10 cellular contexts compared by ENCODE assay signal in the genomic region with DNA sequence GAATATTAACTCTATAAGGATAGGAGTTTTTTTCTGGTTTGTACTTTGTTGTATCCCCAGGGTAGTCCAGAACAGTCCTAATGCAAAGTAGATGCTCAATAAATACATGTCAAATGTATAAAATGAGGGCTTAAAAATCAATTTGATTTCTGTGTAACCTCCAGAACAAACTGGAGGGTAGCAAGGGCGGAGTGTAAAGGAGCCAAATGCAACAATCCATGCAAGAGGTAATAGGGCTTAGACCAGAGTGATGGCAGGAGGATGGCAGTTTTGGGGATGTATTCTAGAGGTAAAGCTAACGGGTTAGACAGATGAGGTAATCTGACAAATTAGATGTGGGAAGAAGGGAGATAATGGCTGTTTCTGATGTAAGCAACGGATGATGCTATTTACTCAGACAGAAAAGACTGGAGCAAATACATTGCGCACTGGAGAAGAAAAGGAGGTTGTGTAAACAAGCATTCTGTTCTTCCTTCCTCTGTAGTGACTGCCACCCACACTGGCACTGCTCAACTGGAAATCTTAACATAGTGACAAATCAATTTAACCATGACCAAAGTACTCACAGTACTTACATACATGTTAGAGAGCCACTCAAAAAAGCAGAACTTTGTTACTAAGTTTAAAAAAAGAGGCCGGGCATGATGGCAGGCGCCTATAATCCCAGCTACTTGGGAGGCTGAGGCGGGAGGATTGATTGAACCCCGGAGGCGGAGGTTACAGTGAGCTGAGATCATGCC. TPM values are rescaled to one million over a fixed set of nuclear protein-coding genes. Genes with fewer than 3 reads are reported as not detected.
A peak's percentile ranks its signal among the peaks of the same experiment; 100 is the strongest.
DNase-seq lines count a peak whose midpoint lies in the region; ATAC-seq, FAIRE-seq and TF ChIP-seq lines count a peak whose summit lies in the region.
"Had no signal": no experiment of that assay in that cellular context is flagged by ENCODE, and none has a peak within 500 bp of the region (broad histone marks: within the 10 kb centered on the region; RNA-seq: fewer than 3 reads in every experiment).

No MANE protein-coding gene starts in this region.

- H3K27ac ChIP-seq in K562 (ENCODE audit: extremely low read depth, low read depth, low read length) = no peak overlapping the region

- no peaks in the 10 kb centered on the region for H3K9me3 Mint-ChIP-seq in osteocyte (ENCODE audit: unreplicated experiment)

- no peak for TF ChIP-seq POLR2A in K562 (conservative IDR thresholded peaks at IDR 0.05)

- ATAC-seq in K562 = no peak
- ATAC-seq in activated CD4-positive, CD25-positive, alpha-beta regulatory T cell treated with anti-CD3 and anti-CD28 coated beads, Interleukin-2, amount 50 U/mL, for 24 hours = no peak
- ATAC-seq: right cardiac atrium had no signal

- H4K20me1 ChIP-seq in Loucy (ENCODE audit: insufficient read depth, low read length, poor library complexity, severe bottlenecking) = peaks cover 5% of the 10 kb centered on the region
- no peaks in the 10 kb centered on the region for H4K20me1 ChIP-seq in K562 (replicated peaks; ENCODE audit: control insufficient read depth, insufficient read depth, low read length)

- H3K4me3 ChIP-seq in GM12864 (ENCODE audit: low read depth, low read length) (peak overlapping the region; percentile 81), Loucy (ENCODE audit: low read length, poor library complexity, severe bottlenecking) (peak overlapping the region; percentile 84), K562 (no peak overlapping the region)

- no peaks in the 10 kb centered on the region for H3F3A ChIP-seq in Loucy (ENCODE audit: low read depth)

- no peak for TF ChIP-seq EP300 in K562 (IDR thresholded peaks at IDR 0.05; ENCODE audit: low read length)

- H3K36me3 Mint-ChIP-seq in osteocyte (ENCODE audit: unreplicated experiment) = peaks cover 19% of the 10 kb centered on the region

- POLR2A ChIA-PET in K562 (lab: Yijun Ruan, JAX) = interaction anchor here (0.6 to 2.8 kb wide), 5 partner anchors 8 to 137 kb away, joined by 3 to 14 read pairs (median 4); no protein-coding TSS in a partner anchor

- H3K27me3 ChIP-seq in Loucy (ENCODE audit: insufficient read depth, low read length, poor library complexity, severe bottlenecking) (no peaks in the 10 kb centered on the region), K562 (ENCODE audit: control insufficient read depth in 2 of 2, insufficient read depth in 2 of 2, low read length in 2 of 2) (no peaks in the 10 kb centered on the region)
- H3K27me3 ChIP-seq: cardiac muscle cell had no signal

- peaks cover 23% of the 10 kb centered on the region for H3K4me1 Mint-ChIP-seq in osteocyte (ENCODE audit: unreplicated experiment)

- H3K9me3 ChIP-seq in Loucy (ENCODE audit: insufficient read depth, low read depth, low read length) (no peaks in the 10 kb centered on the region), K562 (replicated peaks; ENCODE audit: control insufficient read depth, insufficient read depth, low read depth, low read length) (no peaks in the 10 kb centered on the region)

- in situ Hi-C loops in K562 (cut with MboI) = no loop called here

- H3K4me1 ChIP-seq in Loucy (ENCODE audit: insufficient read depth, low read length, poor library complexity, severe bottlenecking) = peaks cover 60% of the 10 kb centered on the region
- peaks cover 18 to 23% of the 10 kb centered on the region in 2 experiments; a peak in 4 of 5 replicates for H3K4me1 ChIP-seq in K562 (replicated peaks in 1 of 2; ENCODE audit: control insufficient read depth in 2 of 2, insufficient read depth in 2 of 2, low read length in 2 of 2)

- peak overlapping the region; percentile 83 for H3K9ac ChIP-seq in Loucy (ENCODE audit: low read depth, low read length, poor library complexity, severe bottlenecking)
- H3K9ac ChIP-seq in K562 (ENCODE audit: insufficient read depth in 1 of 2, low read depth in 2 of 2, low read length in 2 of 2) = no peak overlapping the region

- intact Hi-C loops in K562 (cut with micrococcal nuclease) = loop anchor here (5.0 kb wide), 1 partner anchor 195 kb away; a partner anchor contains a TSS

- no peak overlapping the region for H2AFZ ChIP-seq in Loucy (ENCODE audit: low read length)
- H2AFZ ChIP-seq in K562 (ENCODE audit: low read depth, low read length) = no peak overlapping the region

- TF ChIP-seq CTCF in GM12864 (IDR thresholded peaks at IDR 0.05; ENCODE audit: low read depth, low read length, missing control alignments) = no peak
- TF ChIP-seq CTCF in Loucy (conservative IDR thresholded peaks at IDR 0.05; ENCODE audit: low read length) = no peak
- TF ChIP-seq CTCF in K562 (IDR thresholded peaks at IDR 0.05 in 2 of 3, conservative IDR thresholded peaks at IDR 0.05 in 1 of 3; ENCODE audit: insufficient read depth in 2 of 3, low read depth in 1 of 3, low read length in 3 of 3) = no peak
- TF ChIP-seq CTCF in osteocyte (IDR thresholded peaks at IDR 0.05) = no peak

- H3K9me2 ChIP-seq in Loucy (replicated peaks; ENCODE audit: low read depth, low read length) = no peaks in the 10 kb centered on the region

- H3K36me3 ChIP-seq in Loucy (ENCODE audit: insufficient read depth, low read length) (0 out of 2 replicates have a peak, but pooled peaks cover 2% of the 10 kb centered on the region), K562 (ENCODE audit: control insufficient read depth, insufficient read depth, low read length) (peaks cover 30% of the 10 kb centered on the region; the same call in 2 of the 3 replicates)

- H3K79me2 ChIP-seq in Loucy (ENCODE audit: insufficient read depth, low read length) (peaks cover 25% of the 10 kb centered on the region), K562 (ENCODE audit: control insufficient read depth, insufficient read depth, low read length) (peaks cover 19% of the 10 kb centered on the region)

- FAIRE-seq in K562 (lab: Jason Lieb, UNC) = no peak

- H3K4me3 Mint-ChIP-seq in osteocyte (ENCODE audit: unreplicated experiment) = peak overlapping the region; percentile 82

- TF ChIP-seq RAD21 in K562 (CRISPR knock-in tag; conservative IDR thresholded peaks at IDR 0.05 in 1 of 2, IDR thresholded peaks at IDR 0.05 in 1 of 2) = no peak

- CTCF ChIA-PET in K562 (lab: Yijun Ruan, JAX; ENCODE audit: low intra/inter-chr PET ratio) = no interaction called here

- no peak overlapping the region for H3K27ac Mint-ChIP-seq in osteocyte (ENCODE audit: unreplicated experiment)

- H3K4me2 ChIP-seq in Loucy (ENCODE audit: low read depth, low read length, poor library complexity, severe bottlenecking) (peak overlapping the region; percentile 94), K562 (ENCODE audit: insufficient read depth, low read length) (peak overlapping the region; percentile 2; the same call in 1 of the 2 replicates)

- H3K9me1 ChIP-seq in K562 (ENCODE audit: control insufficient read depth, insufficient read depth, low read length) = no peaks in the 10 kb centered on the region

- 85% methylated on average over 9 of the region's 9 CpGs for WGBS in K562 (ENCODE audit: insufficient coverage, low coverage, missing lambda C conversion rate)

- H3K27me3 Mint-ChIP-seq in osteocyte (ENCODE audit: unreplicated experiment) = no peaks in the 10 kb centered on the region

- no TSS peak for BruUV-seq in K562 (replicated peaks; lab: Mats Ljungman, UMichigan)

- DNase-seq in GM12864 (ENCODE audit: low read depth) (no peak), K562 (ENCODE audit: extremely low read depth in 1 of 4, low spot score in 3 of 4) (no peak), osteocyte (ENCODE audit: extremely low spot score, unreplicated experiment) (no peak), iPS-NIHi11 (ENCODE audit: low spot score) (no peak), SHP77 (lab: John Stamatoyannopoulos, UW) (no peak)
- DNase-seq: right cardiac atrium had no signal

RNA-seq across cellular contexts. Expression of a gene that starts 2.0 kb away (rescaled TPM):
- 31.3 and 42.8 TPM in 2 replicates for total RNA-seq in K562 (2011; cell fraction: chromatin; rRNA removed; ENCODE audit: low replicate concordance)
- total RNA-seq in K562 (2011; cell fraction: nucleolus; rRNA removed) = 14.2 and 16.4 TPM in 2 replicates
- 17.2 and 19.3 TPM in 2 replicates for total RNA-seq in K562 (2011; cell fraction: nucleoplasm; rRNA removed)
- total RNA-seq in K562 (2014; rRNA removed) (7.9 and 10.2 TPM in 2 replicates), K562 (2014; rRNA removed; fragmentation: Illumina TruSeq; extraction: Trizol) (7.5 and 8.6 TPM in 2 replicates), K562 (2015; rRNA removed; fragmentation: Illumina TruSeq; extraction: Trizol) (8.4 and 9.2 TPM in 2 replicates), K562 (2021) (16.9 and 17.8 TPM in 2 replicates), osteocyte (25.1 and 26.0 TPM in 2 replicates)
- polyA plus RNA-seq in K562 (2011; rRNA removed) (19.0 and 24.6 TPM in 2 replicates), K562 (2014; fragmentation: Illumina TruSeq; extraction: Trizol) (15.5 and 17.5 TPM in 2 replicates), K562 (2014; fragmentation: Nextera tagmentation; extraction: Ambion mirVana) (1 to 10 TPM; 3.2 to 3.6 TPM), K562 (2014; rRNA removed) (8.7 and 9.7 TPM in 2 replicates)
- 18.0 and 21.3 TPM in 2 replicates for polyA plus RNA-seq in K562 (2011; cell fraction: cytosol; rRNA removed)
- polyA plus RNA-seq in K562 (2011; cell fraction: nucleus; rRNA removed) = 35.5 and 47.6 TPM in 2 replicates
- 13.6 and 14.5 TPM in 2 replicates for polyA plus RNA-seq in K562 (2012)
- 36.5 and 39.7 TPM in 2 replicates for polyA minus RNA-seq in K562 (2011; rRNA and poly(A)+ RNA removed)
- polyA minus RNA-seq in K562 (2011; cell fraction: cytosol; rRNA and poly(A)+ RNA removed) = 26.8 and 29.1 TPM in 2 replicates
- 13.2 and 26.0 TPM in 2 replicates for polyA minus RNA-seq in K562 (2011; cell fraction: nucleus; rRNA and poly(A)+ RNA removed)

RNA-seq across cellular contexts. Expression of a gene that starts 58.8 kb away (rescaled TPM):
- total RNA-seq in K562 (2011; cell fraction: chromatin; rRNA removed; ENCODE audit: low replicate concordance) = 6.4 and 11.3 TPM in 2 replicates
- total RNA-seq in K562 (2011; cell fraction: nucleolus; rRNA removed) = 7.6 and 7.8 TPM in 2 replicates
- total RNA-seq in K562 (2011; cell fraction: nucleoplasm; rRNA removed) = 7.9 and 8.0 TPM in 2 replicates
- total RNA-seq in K562 (2014; rRNA removed) = 0.86 and 1.0 TPM in 2 replicates
- total RNA-seq in K562 (2014; rRNA removed; fragmentation: Illumina TruSeq; extraction: Trizol) = 0.87 and 0.99 TPM in 2 replicates
- 0.36 TPM in 1 of 2 replicates, not detected in the other for total RNA-seq in K562 (2015; rRNA removed; fragmentation: Illumina TruSeq; extraction: Trizol)
- total RNA-seq in K562 (2021) = 0.82 and 0.89 TPM in 2 replicates
- 1.2 and 2.7 TPM in 2 replicates for polyA plus RNA-seq in K562 (2011; rRNA removed)
- polyA plus RNA-seq in K562 (2011; cell fraction: cytosol; rRNA removed) = 1.4 and 1.6 TPM in 2 replicates
- 9.4 and 9.7 TPM in 2 replicates for polyA plus RNA-seq in K562 (2011; cell fraction: nucleus; rRNA removed)
- polyA plus RNA-seq in K562 (2012) = 0.31 and 0.75 TPM in 2 replicates
- polyA plus RNA-seq in K562 (2014; fragmentation: Illumina TruSeq; extraction: Trizol) = 0.86 and 2.1 TPM in 2 replicates
- under 1 TPM; 0.72 to 0.99 TPM for polyA plus RNA-seq in K562 (2014; fragmentation: Nextera tagmentation; extraction: Ambion mirVana)
- polyA plus RNA-seq in K562 (2014; rRNA removed) = 1.3 and 3.6 TPM in 2 replicates
- 0.57 and 0.60 TPM in 2 replicates for polyA minus RNA-seq in K562 (2011; rRNA and poly(A)+ RNA removed)
- not detected in 2 replicates for polyA minus RNA-seq in K562 (2011; cell fraction: cytosol; rRNA and poly(A)+ RNA removed)
- 2.0 and 3.6 TPM in 2 replicates for polyA minus RNA-seq in K562 (2011; cell fraction: nucleus; rRNA and poly(A)+ RNA removed)
- total RNA-seq in osteocyte = 1.4 and 1.8 TPM in 2 replicates
- total RNA-seq: M059J had no signal

RNA-seq across cellular contexts. Expression of a gene that starts 59.9 kb away (rescaled TPM):
- 98.1 and 219 TPM in 2 replicates for total RNA-seq in K562 (2011; cell fraction: chromatin; rRNA removed; ENCODE audit: low replicate concordance)
- 108 and 125 TPM in 2 replicates for total RNA-seq in K562 (2011; cell fraction: nucleolus; rRNA removed)
- 89.8 and 98.2 TPM in 2 replicates for total RNA-seq in K562 (2011; cell fraction: nucleoplasm; rRNA removed)
- total RNA-seq in K562 (2014; rRNA removed) (16.5 and 20.4 TPM in 2 replicates), K562 (2014; rRNA removed; fragmentation: Illumina TruSeq; extraction: Trizol) (6.8 and 10.5 TPM in 2 replicates), K562 (2015; rRNA removed; fragmentation: Illumina TruSeq; extraction: Trizol) (13.4 TPM in 2 replicates), K562 (2021) (28.4 and 29.1 TPM in 2 replicates), osteocyte (40.1 and 42.8 TPM in 2 replicates)
- polyA plus RNA-seq in K562 (2011; rRNA removed) (13.7 and 23.5 TPM in 2 replicates), K562 (2014; fragmentation: Illumina TruSeq; extraction: Trizol) (21.3 and 25.8 TPM in 2 replicates), K562 (2014; fragmentation: Nextera tagmentation; extraction: Ambion mirVana) (1 to 10 TPM; 2.4 to 2.6 TPM), K562 (2014; rRNA removed) (21.7 and 21.8 TPM in 2 replicates)
- 13.8 and 24.4 TPM in 2 replicates for polyA plus RNA-seq in K562 (2011; cell fraction: cytosol; rRNA removed)
- polyA plus RNA-seq in K562 (2011; cell fraction: nucleus; rRNA removed) = 79.9 and 89.8 TPM in 2 replicates
- 19.5 and 28.6 TPM in 2 replicates for polyA plus RNA-seq in K562 (2012)
- 11.0 and 11.4 TPM in 2 replicates for polyA minus RNA-seq in K562 (2011; rRNA and poly(A)+ RNA removed)
- 15.0 and 21.0 TPM in 2 replicates for polyA minus RNA-seq in K562 (2011; cell fraction: cytosol; rRNA and poly(A)+ RNA removed)
- polyA minus RNA-seq in K562 (2011; cell fraction: nucleus; rRNA and poly(A)+ RNA removed) = 16.6 and 23.7 TPM in 2 replicates
